Comparison of ENCODE assay signal across 13 cellular contexts in genomic region chr7:1646957-1647891, GRCh38. TPM values are rescaled to one million over a fixed set of nuclear protein-coding genes. Genes with fewer than 3 reads are reported as not detected.
DNase-seq lines count a peak whose midpoint lies in the region; ATAC-seq, FAIRE-seq and TF ChIP-seq lines count a peak whose summit lies in the region.
"Had no signal": no experiment of that assay in that cellular context is flagged by ENCODE, and none has a peak within 500 bp of the region (broad histone marks: within the 10 kb centered on the region; RNA-seq: fewer than 3 reads in every experiment).

No MANE protein-coding gene starts in this region.

- H3K27ac ChIP-seq in SK-N-MC = no peak overlapping the region
- H3K27ac ChIP-seq in right atrium auricular region = peak overlapping the region; percentile 74 to 79
- H3K27ac ChIP-seq: dorsolateral prefrontal cortex had no signal

- H3K4me3 ChIP-seq in SK-N-MC = peak overlapping the region; percentile 2; the same call in 1 of the 2 replicates
- no peak overlapping the region for H3K4me3 ChIP-seq in right atrium auricular region

- H3K36me3 Mint-ChIP-seq in stimulated activated effector memory CD8-positive, alpha-beta T cell treated with anti-CD3 and anti-CD28 coated beads, Interleukin-12 subunit alpha, Interleukin-12 subunit beta, amount 100 ng/mL, for 72 hours = no peaks in the 10 kb centered on the region
- H3K36me3 Mint-ChIP-seq: activated naive CD4-positive, alpha-beta T cell treated with anti-CD3 and anti-CD28 coated beads, Interleukin-2, amount 50 U/mL, for 24 hours had no signal

- H3K4me1 ChIP-seq in right atrium auricular region = peaks cover 0 to 25% of the 10 kb centered on the region in 2 donors

- no peak for TF ChIP-seq CTCF in right atrium auricular region (IDR thresholded peaks at IDR 0.05)

- DNase-seq in NCI-H2081 (lab: John Stamatoyannopoulos, UW) = peak; percentile 48 to 51
- no peak for DNase-seq in NCI-H2081 treated with DMSO at 0.1 percent for 48 hours (lab: John Stamatoyannopoulos, UW)
- DNase-seq in SK-N-MC (ENCODE audit: low read depth, low spot score) = peak; percentile 35
- no peak for DNase-seq in right atrium auricular region (ENCODE audit: low spot score)
- peak; percentile 62 for DNase-seq in urothelium cell line (ENCODE audit: low spot score)
- no peak for DNase-seq in stimulated activated effector memory CD8-positive, alpha-beta T cell treated with anti-CD3 and anti-CD28 coated beads, Interleukin-12 subunit alpha, Interleukin-12 subunit beta, amount 100 ng/mL, for 72 hours (ENCODE audit: low spot score in 2 of 2)
- DNase-seq: 8988T; activated CD8-positive, alpha-beta T cell treated with anti-CD3 and anti-CD28 coated beads, Interleukin-2, amount 10 ng/mL, durations not matched to agents 7 days and 5 days; IMR-90 had no signal

- FAIRE-seq in urothelium cell line (lab: Jason Lieb, UNC) = peak; percentile 93

- no peaks in the 10 kb centered on the region for H3K27me3 ChIP-seq in right atrium auricular region

- H3K27ac Mint-ChIP-seq in stimulated activated effector memory CD8-positive, alpha-beta T cell treated with anti-CD3 and anti-CD28 coated beads, Interleukin-12 subunit alpha, Interleukin-12 subunit beta, amount 100 ng/mL, for 72 hours = no peak overlapping the region
- H3K27ac Mint-ChIP-seq: activated CD8-positive, alpha-beta T cell treated with anti-CD3 and anti-CD28 coated beads, Interleukin-2, amount 10 ng/mL, durations not matched to agents 7 days and 5 days; activated naive CD4-positive, alpha-beta T cell treated with anti-CD3 and anti-CD28 coated beads, Interleukin-2, amount 50 U/mL, for 24 hours had no signal

- no peaks in the 10 kb centered on the region for H3K4me1 Mint-ChIP-seq in stimulated activated effector memory CD8-positive, alpha-beta T cell treated with anti-CD3 and anti-CD28 coated beads, Interleukin-12 subunit alpha, Interleukin-12 subunit beta, amount 100 ng/mL, for 72 hours
- H3K4me1 Mint-ChIP-seq: activated naive CD4-positive, alpha-beta T cell treated with anti-CD3 and anti-CD28 coated beads, Interleukin-2, amount 50 U/mL, for 24 hours had no signal

- ATAC-seq in HG03342 (IDR thresholded peaks at IDR 0.05; ENCODE audit: unreplicated experiment) (no peak), HG03439 (IDR thresholded peaks at IDR 0.05; ENCODE audit: unreplicated experiment) (no peak)
- no peak for ATAC-seq in stimulated activated effector memory CD8-positive, alpha-beta T cell treated with anti-CD3 and anti-CD28 coated beads, Interleukin-12 subunit alpha, Interleukin-12 subunit beta, amount 100 ng/mL, for 72 hours
- ATAC-seq: activated CD8-positive, alpha-beta T cell treated with anti-CD3 and anti-CD28 coated beads, Interleukin-2, amount 10 ng/mL, durations not matched to agents 7 days and 5 days had no signal

- H3K9ac ChIP-seq in SK-N-MC (ENCODE audit: insufficient read length) = no peak overlapping the region

- H3K9me3 Mint-ChIP-seq in stimulated activated effector memory CD8-positive, alpha-beta T cell treated with anti-CD3 and anti-CD28 coated beads, Interleukin-12 subunit alpha, Interleukin-12 subunit beta, amount 100 ng/mL, for 72 hours = no peaks in the 10 kb centered on the region
- H3K9me3 Mint-ChIP-seq: activated naive CD4-positive, alpha-beta T cell treated with anti-CD3 and anti-CD28 coated beads, Interleukin-2, amount 50 U/mL, for 24 hours had no signal

- H3K36me3 ChIP-seq in SK-N-MC (ENCODE audit: insufficient read depth, low read length) = no peaks in the 10 kb centered on the region
- no peaks in the 10 kb centered on the region for H3K36me3 ChIP-seq in right atrium auricular region

- H3K4me3 Mint-ChIP-seq in stimulated activated effector memory CD8-positive, alpha-beta T cell treated with anti-CD3 and anti-CD28 coated beads, Interleukin-12 subunit alpha, Interleukin-12 subunit beta, amount 100 ng/mL, for 72 hours = no peak overlapping the region
- H3K4me3 Mint-ChIP-seq: activated CD8-positive, alpha-beta T cell treated with anti-CD3 and anti-CD28 coated beads, Interleukin-2, amount 10 ng/mL, durations not matched to agents 7 days and 5 days; activated naive CD4-positive, alpha-beta T cell treated with anti-CD3 and anti-CD28 coated beads, Interleukin-2, amount 50 U/mL, for 24 hours had no signal

- H3K9me3 ChIP-seq in SK-N-MC (ENCODE audit: low read depth, low read length) (no peaks in the 10 kb centered on the region), right atrium auricular region (no peaks in the 10 kb centered on the region)

RNA-seq across cellular contexts. Expression of gene ELFN1, which starts 22.9 kb away (rescaled TPM):
- total RNA-seq in right atrium auricular region = 10 to 100 TPM in 1 of 2 donors, 1 to 10 TPM in 1; 6.5 to 15.3 TPM
- total RNA-seq: activated CD8-positive, alpha-beta T cell treated with anti-CD3 and anti-CD28 coated beads, Interleukin-2, amount 10 ng/mL, durations not matched to agents 7 days and 5 days had no signal

Comparison
In these comparisons a context has a peak if more than half of its experiments do, and no peak if none do; other contexts are left out.
1. DNase-seq: peak in NCI-H2081 (2 of 2), SK-N-MC (single experiment) and urothelium cell line (single experiment); none in NCI-H2081 treated with DMSO at 0.1 percent for 48 hours (single experiment), right atrium auricular region (single experiment) and stimulated activated effector memory CD8-positive, alpha-beta T cell treated with anti-CD3 and anti-CD28 coated beads, Interleukin-12 subunit alpha, Interleukin-12 subunit beta, amount 100 ng/mL, for 72 hours (0 of 2).